In genomic region chr12:53994268-53994690, GRCh38 we compare ENCODE assay signal across 12 cellular contexts. TPM values are rescaled to one million over a fixed set of nuclear protein-coding genes. Genes with fewer than 3 reads are reported as not detected.
DNase-seq lines count a peak whose midpoint lies in the region; ATAC-seq, FAIRE-seq and TF ChIP-seq lines count a peak whose summit lies in the region.
"Had no signal": no experiment of that assay in that cellular context is flagged by ENCODE, and none has a peak within 500 bp of the region (broad histone marks: within the 10 kb centered on the region; RNA-seq: fewer than 3 reads in every experiment).

No MANE protein-coding gene starts in this region.

- H3K27ac ChIP-seq in CD4-positive, CD25-positive, alpha-beta regulatory T cell (ENCODE audit: insufficient read depth, low read length, poor library complexity, severe bottlenecking): no peak overlapping the region
- no peak overlapping the region for H3K27ac ChIP-seq in endothelial cell of umbilical vein (ENCODE audit: insufficient read depth, low read depth, low read length)

- H4K20me1 ChIP-seq in endothelial cell of umbilical vein (replicated peaks; ENCODE audit: control insufficient read depth, extremely low read depth, insufficient read depth, low read length): no peaks in the 10 kb centered on the region

- FAIRE-seq in endothelial cell of umbilical vein (lab: Jason Lieb, UNC): no peak

- no peak overlapping the region for H3K4me2 ChIP-seq in endothelial cell of umbilical vein (ENCODE audit: insufficient read depth, low read length)

- no peak overlapping the region for H3K9ac ChIP-seq in endothelial cell of umbilical vein (replicated peaks; ENCODE audit: extremely low read depth, insufficient read depth, low read length)

- BruUV-seq in endothelial cell of umbilical vein (replicated peaks; lab: Mats Ljungman, UMichigan): no TSS peak

- dilution Hi-C loops in endothelial cell of umbilical vein (cut with MboI; ENCODE audit: extremely low pct_ligation_motif_present, low sequenced_read_pairs): no loop called here

- peaks cover 100% of the 10 kb centered on the region for H3K27me3 Mint-ChIP-seq in CD4-positive, CD25-positive, alpha-beta regulatory T cell
- H3K27me3 Mint-ChIP-seq in neural crest cell (ENCODE audit: low read depth): peaks cover 100% of the 10 kb centered on the region

- H3K9me3 Mint-ChIP-seq in CD4-positive, CD25-positive, alpha-beta regulatory T cell: peaks cover 0 to 5% (median 0%) of the 10 kb centered on the region in 7 donors
- H3K9me3 Mint-ChIP-seq in neural crest cell: no peaks in the 10 kb centered on the region
- H3K9me3 Mint-ChIP-seq: HFFc6 had no signal

- POLR2A ChIA-PET in endothelial cell of umbilical vein (lab: Charles Lee): no interaction called here

- H3K9me1 ChIP-seq in endothelial cell of umbilical vein (replicated peaks; ENCODE audit: control insufficient read depth, extremely low read depth, insufficient read depth, low read length): no peaks in the 10 kb centered on the region

- H3K9me3 ChIP-seq in CD4-positive, CD25-positive, alpha-beta regulatory T cell (ENCODE audit: control insufficient read depth in 2 of 2, low read length in 2 of 2): no peaks in the 10 kb centered on the region
- no peaks in the 10 kb centered on the region for H3K9me3 ChIP-seq in endothelial cell of umbilical vein (replicated peaks; ENCODE audit: control insufficient read depth, insufficient read depth, low read length)

- peak overlapping the region; percentile 71 to 82 (median 76) for H3K4me3 Mint-ChIP-seq in CD4-positive, CD25-positive, alpha-beta regulatory T cell
- H3K4me3 Mint-ChIP-seq in neural crest cell: peak overlapping the region; percentile 87
- H3K4me3 Mint-ChIP-seq: HFFc6 had no signal

- CTCF ChIA-PET in endothelial cell of umbilical vein (lab: Charles Lee): interaction anchor here (1.5 to 3.7 kb wide), 2 partner anchors 9 to 12 kb away, joined by 9 to 17 read pairs; partner anchors contain the start of gene HOXC10

- TF ChIP-seq POLR2A in NB4 (IDR thresholded peaks at IDR 0.05; ENCODE audit: extremely low read depth, insufficient read length) (no peak), endothelial cell of umbilical vein (IDR thresholded peaks at IDR 0.05; ENCODE audit: low read depth, low read length) (no peak)

- no peak for DNase-seq in CD4-positive, CD25-positive, alpha-beta regulatory T cell
- DNase-seq in NB4 (ENCODE audit: low read depth): peak; percentile 67
- no peak for DNase-seq in endothelial cell of umbilical vein (ENCODE audit: low read depth, low spot score)
- no peak for DNase-seq in neural crest cell (ENCODE audit: low read depth, low spot score)
- no peak for DNase-seq in EL
- DNase-seq in NCI-H2171 (lab: John Stamatoyannopoulos, UW): no peak
- DNase-seq: activated CD8-positive, alpha-beta memory T cell treated with anti-CD3 and anti-CD28 coated beads for 24 hours; HFFc6; NCI-H1694 treated with DMSO at 0.1 percent for 48 hours; stimulated activated CD8-positive, alpha-beta memory T cell treated with anti-CD3 and anti-CD28 coated beads, Interleukin-4, amount 100 ng/mL, for 48 hours had no signal

- TF ChIP-seq CTCF in NB4 (IDR thresholded peaks at IDR 0.05; ENCODE audit: low read depth, low read length) (no peak), endothelial cell of umbilical vein (IDR thresholded peaks at IDR 0.05; ENCODE audit: extremely low read depth in 1 of 2, insufficient read depth in 1 of 2, low read depth in 1 of 2, low read length in 2 of 2) (no peak), neural crest cell (conservative IDR thresholded peaks at IDR 0.05) (no peak)

- H3K36me3 ChIP-seq in CD4-positive, CD25-positive, alpha-beta regulatory T cell (ENCODE audit: control insufficient read depth, insufficient read depth, low read length): no peaks in the 10 kb centered on the region
- no peaks in the 10 kb centered on the region for H3K36me3 ChIP-seq in endothelial cell of umbilical vein (ENCODE audit: control insufficient read depth in 2 of 2, extremely low read depth in 1 of 2, insufficient read depth in 2 of 2, low read length in 2 of 2)

- no peak overlapping the region for H3K4me3 ChIP-seq in CD4-positive, CD25-positive, alpha-beta regulatory T cell (ENCODE audit: low read depth, low read length)
- H3K4me3 ChIP-seq in NB4 (ENCODE audit: low read depth, low read length) (peak overlapping the region; percentile 29), endothelial cell of umbilical vein (replicated peaks in 1 of 3; ENCODE audit: insufficient read depth in 1 of 3, low read depth in 1 of 3, low read length in 3 of 3) (no peak overlapping the region)

- peaks cover 16 to 60% (median 22%) of the 10 kb centered on the region in 4 donors for H3K4me1 Mint-ChIP-seq in CD4-positive, CD25-positive, alpha-beta regulatory T cell
- peaks cover 3% of the 10 kb centered on the region for H3K4me1 Mint-ChIP-seq in neural crest cell

- peak overlapping the region in 1 of 3 donors; percentile 88 for H3K27ac Mint-ChIP-seq in CD4-positive, CD25-positive, alpha-beta regulatory T cell
- H3K27ac Mint-ChIP-seq in neural crest cell (ENCODE audit: unreplicated experiment): no peak overlapping the region
- H3K27ac Mint-ChIP-seq: HFFc6 had no signal

- no peaks in the 10 kb centered on the region for H3K79me2 ChIP-seq in endothelial cell of umbilical vein (ENCODE audit: control insufficient read depth, insufficient read depth, low read length)

- H3K27me3 ChIP-seq in CD4-positive, CD25-positive, alpha-beta regulatory T cell (ENCODE audit: control insufficient read depth, insufficient read depth, low read length): peaks cover 48% of the 10 kb centered on the region
- peaks cover 91 to 98% of the 10 kb centered on the region in 2 experiments for H3K27me3 ChIP-seq in endothelial cell of umbilical vein (ENCODE audit: control insufficient read depth in 2 of 2, insufficient read depth in 2 of 2, low read length in 2 of 2)

- intact Hi-C loops in endothelial cell of umbilical vein (cut with micrococcal nuclease): no loop called here

- no peaks in the 10 kb centered on the region for H3K36me3 Mint-ChIP-seq in CD4-positive, CD25-positive, alpha-beta regulatory T cell
- H3K36me3 Mint-ChIP-seq in neural crest cell (ENCODE audit: low read depth): no peaks in the 10 kb centered on the region

- H2AFZ ChIP-seq in endothelial cell of umbilical vein (ENCODE audit: low read depth, low read length): no peak overlapping the region

- peaks cover 38% of the 10 kb centered on the region for H3K4me1 ChIP-seq in CD4-positive, CD25-positive, alpha-beta regulatory T cell (ENCODE audit: control insufficient read depth, insufficient read depth, low read length, poor library complexity, severe bottlenecking)
- H3K4me1 ChIP-seq in endothelial cell of umbilical vein (ENCODE audit: control insufficient read depth, extremely low read depth, insufficient read depth, low read length): no peaks in the 10 kb centered on the region

- ATAC-seq in CD4-positive, CD25-positive, alpha-beta regulatory T cell (ENCODE audit: low read depth in 2 of 2): no peak
- ATAC-seq in GM19351 (IDR thresholded peaks at IDR 0.05; ENCODE audit: unreplicated experiment): no peak
- ATAC-seq in GM18907 (IDR thresholded peaks at IDR 0.05; ENCODE audit: unreplicated experiment): no peak

RNA-seq across cellular contexts. Expression of gene HOXC9, which starts 5.7 kb away (rescaled TPM):
- total RNA-seq in CD4-positive, CD25-positive, alpha-beta regulatory T cell: not detected
- polyA plus RNA-seq in CD4-positive, CD25-positive, alpha-beta regulatory T cell: not detected
- 0.21 and 0.40 TPM in 2 replicates for total RNA-seq in endothelial cell of umbilical vein
- polyA plus RNA-seq in endothelial cell of umbilical vein: 0.54 and 0.58 TPM in 2 replicates
- 0.32 and 0.35 TPM in 2 replicates for polyA plus RNA-seq in endothelial cell of umbilical vein (2011; cell fraction: cytosol; rRNA removed)
- 0.21 and 0.45 TPM in 2 replicates for polyA plus RNA-seq in endothelial cell of umbilical vein (2011; cell fraction: nucleus; rRNA removed)
- polyA plus RNA-seq in endothelial cell of umbilical vein (2012): 6.3 and 11.9 TPM in 2 replicates
- not detected in 2 replicates for polyA minus RNA-seq in endothelial cell of umbilical vein
- polyA minus RNA-seq in endothelial cell of umbilical vein (2011; cell fraction: cytosol; rRNA and poly(A)+ RNA removed): 3.2 TPM
- not detected in 2 replicates for polyA minus RNA-seq in endothelial cell of umbilical vein (2011; cell fraction: nucleus; rRNA and poly(A)+ RNA removed)
- 5.6 and 6.3 TPM in 2 replicates for total RNA-seq in neural crest cell

RNA-seq across cellular contexts. Expression of gene HOXC10, which starts 9.3 kb away (rescaled TPM):
- total RNA-seq in CD4-positive, CD25-positive, alpha-beta regulatory T cell: not detected
- not detected for polyA plus RNA-seq in CD4-positive, CD25-positive, alpha-beta regulatory T cell
- total RNA-seq in endothelial cell of umbilical vein: 0.44 TPM in 1 of 2 replicates, not detected in the other
- 0.18 TPM in 2 replicates for polyA plus RNA-seq in endothelial cell of umbilical vein
- 0.13 and 0.18 TPM in 2 replicates for polyA plus RNA-seq in endothelial cell of umbilical vein (2011; cell fraction: cytosol; rRNA removed)
- polyA plus RNA-seq in endothelial cell of umbilical vein (2011; cell fraction: nucleus; rRNA removed): 0.08 TPM in 1 of 2 replicates, not detected in the other
- polyA plus RNA-seq in endothelial cell of umbilical vein (2012): 5.7 and 6.5 TPM in 2 replicates
- polyA minus RNA-seq in endothelial cell of umbilical vein: not detected in 2 replicates
- 38.5 TPM for polyA minus RNA-seq in endothelial cell of umbilical vein (2011; cell fraction: cytosol; rRNA and poly(A)+ RNA removed)
- polyA minus RNA-seq in endothelial cell of umbilical vein (2011; cell fraction: nucleus; rRNA and poly(A)+ RNA removed): not detected in 2 replicates
- total RNA-seq in neural crest cell: 1.8 TPM in 2 replicates

RNA-seq across cellular contexts. Expression of gene HOXC8, which starts 14.5 kb away (rescaled TPM):
- total RNA-seq in CD4-positive, CD25-positive, alpha-beta regulatory T cell: not detected
- not detected for polyA plus RNA-seq in CD4-positive, CD25-positive, alpha-beta regulatory T cell
- total RNA-seq in endothelial cell of umbilical vein (0.35 TPM in 1 of 2 replicates, not detected in the other), neural crest cell (4.5 and 4.8 TPM in 2 replicates)
- 0.03 and 0.19 TPM in 2 replicates for polyA plus RNA-seq in endothelial cell of umbilical vein
- polyA plus RNA-seq in endothelial cell of umbilical vein (2011; cell fraction: cytosol; rRNA removed): 0.03 and 0.11 TPM in 2 replicates
- polyA plus RNA-seq in endothelial cell of umbilical vein (2011; cell fraction: nucleus; rRNA removed): 0.11 and 0.14 TPM in 2 replicates
- polyA plus RNA-seq in endothelial cell of umbilical vein (2012): 2.8 and 3.8 TPM in 2 replicates
- 0.08 and 0.15 TPM in 2 replicates for polyA minus RNA-seq in endothelial cell of umbilical vein
- polyA minus RNA-seq in endothelial cell of umbilical vein (2011; cell fraction: cytosol; rRNA and poly(A)+ RNA removed): not detected
- polyA minus RNA-seq in endothelial cell of umbilical vein (2011; cell fraction: nucleus; rRNA and poly(A)+ RNA removed): not detected in 2 replicates
- total RNA-seq: HFFc6 had no signal

RNA-seq across cellular contexts. Expression of gene HOTAIR, which starts 19.5 kb away (rescaled TPM):
- not detected for total RNA-seq in CD4-positive, CD25-positive, alpha-beta regulatory T cell
- polyA plus RNA-seq in CD4-positive, CD25-positive, alpha-beta regulatory T cell: not detected
- total RNA-seq in endothelial cell of umbilical vein: not detected in 2 replicates
- polyA plus RNA-seq in endothelial cell of umbilical vein: not detected in 2 replicates
- polyA plus RNA-seq in endothelial cell of umbilical vein (2011; cell fraction: cytosol; rRNA removed): not detected in 2 replicates
- polyA plus RNA-seq in endothelial cell of umbilical vein (2011; cell fraction: nucleus; rRNA removed): not detected in 2 replicates
- polyA plus RNA-seq in endothelial cell of umbilical vein (2012): not detected in 2 replicates
- not detected in 2 replicates for polyA minus RNA-seq in endothelial cell of umbilical vein
- polyA minus RNA-seq in endothelial cell of umbilical vein (2011; cell fraction: cytosol; rRNA and poly(A)+ RNA removed): 1.0 TPM
- polyA minus RNA-seq in endothelial cell of umbilical vein (2011; cell fraction: nucleus; rRNA and poly(A)+ RNA removed): not detected in 2 replicates
- not detected in 2 replicates for total RNA-seq in neural crest cell

RNA-seq across cellular contexts. Expression of gene HOXC11, which starts 21.4 kb away (rescaled TPM):
- not detected for total RNA-seq in CD4-positive, CD25-positive, alpha-beta regulatory T cell
- not detected for polyA plus RNA-seq in CD4-positive, CD25-positive, alpha-beta regulatory T cell
- total RNA-seq in endothelial cell of umbilical vein (not detected in 2 replicates), neural crest cell (not detected in 2 replicates)
- polyA plus RNA-seq in endothelial cell of umbilical vein: not detected in 2 replicates
- polyA plus RNA-seq in endothelial cell of umbilical vein (2011; cell fraction: cytosol; rRNA removed): not detected in 2 replicates
- not detected in 2 replicates for polyA plus RNA-seq in endothelial cell of umbilical vein (2011; cell fraction: nucleus; rRNA removed)
- not detected in 2 replicates for polyA plus RNA-seq in endothelial cell of umbilical vein (2012)
- polyA minus RNA-seq in endothelial cell of umbilical vein: not detected in 2 replicates
- 9.5 TPM for polyA minus RNA-seq in endothelial cell of umbilical vein (2011; cell fraction: cytosol; rRNA and poly(A)+ RNA removed)
- polyA minus RNA-seq in endothelial cell of umbilical vein (2011; cell fraction: nucleus; rRNA and poly(A)+ RNA removed): not detected in 2 replicates
